ENCODE assay signal across 37 cellular contexts in genomic region chr5:123528878-123529277, GRCh38.
"Had no signal": no experiment of that assay in that cellular context is flagged by ENCODE, and none has a peak within 500 bp of the region (broad histone marks: within the 10 kb centered on the region; RNA-seq: fewer than 3 reads in every experiment).

No MANE protein-coding gene starts in this region.

- H3K27me3 Mint-ChIP-seq: activated CD4-positive, alpha-beta memory T cell treated with anti-CD3 and anti-CD28 coated beads, Interleukin-2, amount 10 ng/mL, durations not matched to agents 7 days and 5 days; activated naive CD8-positive, alpha-beta T cell treated with anti-CD3 and anti-CD28 coated beads, Interleukin-2, amount 10 ng/mL, durations not matched to agents 7 days and 5 days; activated T-helper 17 cell treated with anti-CD3 and anti-CD28 coated beads, Interleukin-2, amount 50 U/mL, for 72 hours had no signal

- DNase-seq: activated CD4-positive, alpha-beta memory T cell treated with anti-CD3 and anti-CD28 coated beads, Interleukin-2, amount 10 ng/mL, durations not matched to agents 7 days and 5 days; activated CD4-positive, alpha-beta T cell treated with anti-CD3 and anti-CD28 coated beads for 1 hour; activated CD4-positive, alpha-beta T cell treated with anti-CD3 and anti-CD28 coated beads for 48 hours; activated CD4-positive, CD25-positive, alpha-beta regulatory T cell; activated effector memory CD4-positive, alpha-beta T cell treated with anti-CD3 and anti-CD28 coated beads, Interleukin-2, amount 50 U/mL, for 16 hours; activated naive CD4-positive, alpha-beta T cell; activated naive CD4-positive, alpha-beta T cell treated with anti-CD3 and anti-CD28 coated beads, Interleukin-2, amount 50 U/mL, for 16 hours; activated naive CD8-positive, alpha-beta T cell treated with anti-CD3 and anti-CD28 coated beads, Interleukin-2, amount 10 ng/mL, durations not matched to agents 7 days and 5 days; activated T-cell treated with anti-CD3 and anti-CD28 coated beads, Interleukin-2, amount 50 U/mL, for 1 hour; activated T-cell treated with anti-CD3 and anti-CD28 coated beads, Interleukin-2, amount 50 U/mL, for 72 hours; adrenal gland; body of pancreas; MM.1S; MV-4-11; NCI-H1092; NCI-H146; NCI-H187; NCI-H2029 treated with DMSO at 0.1 percent for 48 hours; NCI-H2107; NCI-H2171; NCI-H510A; NCI-H526; NCI-H748 treated with DMSO at 0.1 percent for 48 hours; NK-92 treated with Interleukin-12 subunit alpha and Interleukin-12 subunit beta, amount 100 ng/mL, for 24 hours; PC-3; Peyer's patch; RPMI8226; SHP77 treated with DMSO at 0.1 percent for 48 hours; SK-N-SH; T-helper 1 cell; T1000; WERI-Rb-1 had no signal

- FAIRE-seq: astrocyte had no signal

- H3K4me1 ChIP-seq: breast epithelium, SJSA1 had no signal

- H3K9me3 ChIP-seq: adrenal gland, body of pancreas, breast epithelium, Peyer's patch, SJSA1, SK-N-SH had no signal

- H3K27ac ChIP-seq: adrenal gland, body of pancreas, breast epithelium, KMS-11, Peyer's patch, SJSA1, WERI-Rb-1 had no signal

- H3K27me3 ChIP-seq: adrenal gland, body of pancreas, breast epithelium, Peyer's patch, SJSA1 had no signal

- H3K4me3 Mint-ChIP-seq: activated CD4-positive, alpha-beta memory T cell treated with anti-CD3 and anti-CD28 coated beads, Interleukin-2, amount 10 ng/mL, durations not matched to agents 7 days and 5 days; activated naive CD8-positive, alpha-beta T cell treated with anti-CD3 and anti-CD28 coated beads, Interleukin-2, amount 10 ng/mL, durations not matched to agents 7 days and 5 days; activated T-cell treated with anti-CD3 and anti-CD28 coated beads, Interleukin-2, amount 50 U/mL, for 72 hours; activated T-helper 17 cell treated with anti-CD3 and anti-CD28 coated beads, Interleukin-2, amount 50 U/mL, for 72 hours had no signal

- H3K4me3 ChIP-seq: adrenal gland, body of pancreas, breast epithelium, Peyer's patch, SJSA1 had no signal

- H3K36me3 ChIP-seq: adrenal gland, breast epithelium, Peyer's patch, SJSA1, WERI-Rb-1 had no signal

- H3K9ac ChIP-seq: KMS-11, SK-N-SH had no signal

- H3K27ac Mint-ChIP-seq: activated CD4-positive, alpha-beta memory T cell treated with anti-CD3 and anti-CD28 coated beads, Interleukin-2, amount 10 ng/mL, durations not matched to agents 7 days and 5 days; activated naive CD8-positive, alpha-beta T cell treated with anti-CD3 and anti-CD28 coated beads, Interleukin-2, amount 10 ng/mL, durations not matched to agents 7 days and 5 days; activated T-cell treated with anti-CD3 and anti-CD28 coated beads, Interleukin-2, amount 50 U/mL, for 72 hours; activated T-helper 17 cell treated with anti-CD3 and anti-CD28 coated beads, Interleukin-2, amount 50 U/mL, for 72 hours had no signal

- ATAC-seq: activated T-cell treated with anti-CD3 and anti-CD28 coated beads, Interleukin-2, amount 50 U/mL, for 72 hours; activated T-helper 17 cell treated with anti-CD3 and anti-CD28 coated beads, Interleukin-2, amount 50 U/mL, for 72 hours; body of pancreas; PC-3 had no signal
